Comparison of ENCODE assay signal across 30 cellular contexts in genomic region chr1:102851616-102852015, GRCh38.
"Had no signal": no experiment of that assay in that cellular context is flagged by ENCODE, and none has a peak within 500 bp of the region (broad histone marks: within the 10 kb centered on the region; RNA-seq: fewer than 3 reads in every experiment).

No MANE protein-coding gene starts in this region.

- H3K9ac ChIP-seq: neural progenitor cell had no signal

- H3K4me1 Mint-ChIP-seq: activated naive CD4-positive, alpha-beta T cell treated with anti-CD3 and anti-CD28 coated beads, Interleukin-2, amount 10 ng/mL, durations not matched to agents 7 days and 5 days; activated naive CD8-positive, alpha-beta T cell treated with anti-CD3 and anti-CD28 coated beads, Interleukin-2, amount 50 U/mL, for 24 hours; immature natural killer cell; naive thymus-derived CD8-positive, alpha-beta T cell; neural progenitor cell had no signal

- H3K9me3 ChIP-seq: sigmoid colon, thoracic aorta had no signal

- H3K4me3 Mint-ChIP-seq: activated CD4-positive, alpha-beta memory T cell treated with anti-CD3 and anti-CD28 coated beads for 36 hours; activated naive CD4-positive, alpha-beta T cell treated with anti-CD3 and anti-CD28 coated beads, Interleukin-2, amount 10 ng/mL, durations not matched to agents 7 days and 5 days; activated naive CD8-positive, alpha-beta T cell treated with anti-CD3 and anti-CD28 coated beads, Interleukin-2, amount 50 U/mL, for 24 hours; activated T-cell treated with anti-CD3 and anti-CD28 coated beads, Interleukin-2, amount 50 U/mL, for 72 hours; dendritic cell treated with granulocyte-macrophage colony-stimulating factor and Interleukin-4, amounts not matched to agents 40 ng/mL and 50 ng/mL, for 4 days; immature natural killer cell; naive thymus-derived CD8-positive, alpha-beta T cell; neural progenitor cell; T-helper 1 cell treated with Interleukin-12 subunit alpha and Interleukin-12 subunit beta and Interleukin-4 antibody, amounts not matched to agents 30 μg/mL and 1 μg/mL, for 36 hours; type B pancreatic cell had no signal

- H3K79me2 ChIP-seq: hepatocyte had no signal

- H3K4me1 ChIP-seq: breast epithelium, left lung, neural progenitor cell, sigmoid colon, spleen had no signal

- H3K4me2 ChIP-seq: hepatocyte, neural progenitor cell had no signal

- ATAC-seq: activated naive CD8-positive, alpha-beta T cell treated with anti-CD3 and anti-CD28 coated beads, Interleukin-2, amount 50 U/mL, for 24 hours; activated T-cell treated with anti-CD3 and anti-CD28 coated beads, Interleukin-2, amount 50 U/mL, for 72 hours; left lung; naive thymus-derived CD8-positive, alpha-beta T cell had no signal

- DNase-seq: activated CD4-positive, alpha-beta memory T cell treated with anti-CD3 and anti-CD28 coated beads for 36 hours; activated CD4-positive, alpha-beta T cell treated with anti-CD3 and anti-CD28 coated beads for 4 hours; activated CD4-positive, CD25-positive, alpha-beta regulatory T cell; activated effector memory CD4-positive, alpha-beta T cell treated with Interleukin-2 at 50 U/mL for 16 hours; activated naive CD4-positive, alpha-beta T cell treated with anti-CD3 and anti-CD28 coated beads, Interleukin-2, amount 10 ng/mL, durations not matched to agents 7 days and 5 days; activated naive CD8-positive, alpha-beta T cell treated with anti-CD3 and anti-CD28 coated beads, Interleukin-2, amount 50 U/mL, for 24 hours; activated T-cell treated with anti-CD3 and anti-CD28 coated beads, Interleukin-2, amount 50 U/mL, for 72 hours; aorta; cerebellar nuclear complex; effector CD4-positive, alpha-beta T cell; foreskin melanocyte; glutamatergic neuron; immature natural killer cell; kidney glomerular epithelial cell; left lung; naive thymus-derived CD8-positive, alpha-beta T cell; retina; sigmoid colon; spleen; stimulated activated CD4-positive, alpha-beta T cell treated with anti-CD3 and anti-CD28 coated beads, Interleukin-4, amount 100 ng/mL, for 1 hour; stimulated activated naive CD4-positive, alpha-beta T cell treated with Interleukin-2 at 50 U/mL for 16 hours had no signal

- H3K36me3 Mint-ChIP-seq: activated CD4-positive, alpha-beta memory T cell treated with anti-CD3 and anti-CD28 coated beads for 36 hours; activated naive CD4-positive, alpha-beta T cell treated with anti-CD3 and anti-CD28 coated beads, Interleukin-2, amount 10 ng/mL, durations not matched to agents 7 days and 5 days; naive thymus-derived CD8-positive, alpha-beta T cell; neural progenitor cell; type B pancreatic cell had no signal

- H2AFZ ChIP-seq: hepatocyte had no signal

- H3K27me3 Mint-ChIP-seq: activated CD4-positive, alpha-beta memory T cell treated with anti-CD3 and anti-CD28 coated beads for 36 hours; activated naive CD4-positive, alpha-beta T cell treated with anti-CD3 and anti-CD28 coated beads, Interleukin-2, amount 10 ng/mL, durations not matched to agents 7 days and 5 days; activated naive CD8-positive, alpha-beta T cell treated with anti-CD3 and anti-CD28 coated beads, Interleukin-2, amount 50 U/mL, for 24 hours; dendritic cell treated with granulocyte-macrophage colony-stimulating factor and Interleukin-4, amounts not matched to agents 40 ng/mL and 50 ng/mL, for 4 days; progenitor cell of endocrine pancreas; type B pancreatic cell had no signal

- H3K27ac Mint-ChIP-seq: activated CD4-positive, alpha-beta memory T cell treated with anti-CD3 and anti-CD28 coated beads for 36 hours; activated naive CD4-positive, alpha-beta T cell treated with anti-CD3 and anti-CD28 coated beads, Interleukin-2, amount 10 ng/mL, durations not matched to agents 7 days and 5 days; activated naive CD8-positive, alpha-beta T cell treated with anti-CD3 and anti-CD28 coated beads, Interleukin-2, amount 50 U/mL, for 24 hours; activated T-cell treated with anti-CD3 and anti-CD28 coated beads, Interleukin-2, amount 50 U/mL, for 72 hours; dendritic cell treated with granulocyte-macrophage colony-stimulating factor and Interleukin-4, amounts not matched to agents 40 ng/mL and 50 ng/mL, for 4 days; immature natural killer cell; naive thymus-derived CD8-positive, alpha-beta T cell; neural progenitor cell; progenitor cell of endocrine pancreas; T-helper 1 cell treated with Interleukin-12 subunit alpha and Interleukin-12 subunit beta and Interleukin-4 antibody, amounts not matched to agents 30 μg/mL and 1 μg/mL, for 36 hours; type B pancreatic cell had no signal

- H3K27ac ChIP-seq: breast epithelium, hepatocyte, left lung, neural progenitor cell, sigmoid colon, spleen, thoracic aorta had no signal

- H3K4me3 ChIP-seq: breast epithelium, hepatocyte, left lung, lung, neural progenitor cell, sigmoid colon, spleen, thoracic aorta had no signal

- H3K27me3 ChIP-seq: breast epithelium, hepatocyte, left lung, neural progenitor cell, sigmoid colon, spleen had no signal
